In the genomic region with DNA sequence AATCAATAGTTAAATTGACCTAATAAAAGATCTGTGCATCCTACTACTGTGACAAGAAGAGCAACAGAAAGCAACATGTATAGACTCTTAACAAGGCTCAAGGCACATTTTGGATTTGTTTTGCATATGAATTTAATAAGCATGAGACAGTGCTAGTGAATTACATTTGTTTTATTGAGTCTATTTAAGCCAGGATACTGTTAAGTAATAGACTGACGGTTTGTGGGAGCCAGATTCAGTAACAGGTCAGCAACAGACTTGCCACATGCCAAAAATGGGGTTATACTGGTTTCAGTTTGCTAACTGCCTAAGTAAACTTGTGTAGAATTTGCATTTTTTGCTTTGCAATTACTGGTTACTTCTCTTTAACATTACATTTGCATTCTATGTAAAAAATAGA, we compare ENCODE assay signal across 9 cellular contexts. TPM values are rescaled to one million over a fixed set of nuclear protein-coding genes. Genes with fewer than 3 reads are reported as not detected.
DNase-seq lines count a peak whose midpoint lies in the region; ATAC-seq and TF ChIP-seq lines count a peak whose summit lies in the region.
"Had no signal": no experiment of that assay in that cellular context is flagged by ENCODE, and none has a peak within 500 bp of the region (broad histone marks: within the 10 kb centered on the region; RNA-seq: fewer than 3 reads in every experiment).

No MANE protein-coding gene starts in this region.

- no peak overlapping the region for H3K9ac ChIP-seq in endocrine pancreas (ENCODE audit: control insufficient read depth, insufficient read depth, low read length)

- intact Hi-C loops in vagina (cut with DNase I), result no loop called here

- H3K4me3 ChIP-seq in AG10803 (ENCODE audit: low read length), result no peak overlapping the region
- H3K4me3 ChIP-seq in endocrine pancreas (ENCODE audit: control insufficient read depth, insufficient read depth, low read length), result peak overlapping the region; percentile 52
- H3K4me3 ChIP-seq in vagina, result no peak overlapping the region

- H3K27me3 ChIP-seq in endocrine pancreas (ENCODE audit: control insufficient read depth, insufficient read depth, low read length), result no peaks in the 10 kb centered on the region
- no peaks in the 10 kb centered on the region for H3K27me3 ChIP-seq in vagina

- peak; percentile 62 for DNase-seq in AG10803 (ENCODE audit: low read depth)
- no peak for DNase-seq in vagina (ENCODE audit: extremely low spot score in 2 of 2)
- DNase-seq in foreskin melanocyte, result no peak
- no peak for DNase-seq in ureter (ENCODE audit: low spot score)
- DNase-seq in NK-92 (lab: John Stamatoyannopoulos, UW; ENCODE audit: unreplicated experiment), result no peak
- DNase-seq: DND-41 had no signal

- no peak for TF ChIP-seq POLR2A in vagina (IDR thresholded peaks at IDR 0.05)

- peak overlapping the region; percentile 44 for H3K27ac ChIP-seq in vagina

- H3K36me3 ChIP-seq in endocrine pancreas (ENCODE audit: control insufficient read depth, insufficient read depth, low read length) (no peaks in the 10 kb centered on the region), vagina (peaks cover 0 to 4% of the 10 kb centered on the region in 2 donors)

- TF ChIP-seq CTCF in AG10803 (conservative IDR thresholded peaks at IDR 0.05; ENCODE audit: low read length) (no peak), vagina (IDR thresholded peaks at IDR 0.05) (no peak)

- H3K4me1 ChIP-seq in endocrine pancreas (ENCODE audit: control insufficient read depth, insufficient read depth, low read length), result peaks cover 38% of the 10 kb centered on the region
- peaks cover 77% of the 10 kb centered on the region for H3K4me1 ChIP-seq in vagina

- H3K9me3 ChIP-seq in endocrine pancreas (ENCODE audit: control insufficient read depth, low read length) (no peaks in the 10 kb centered on the region), vagina (no peaks in the 10 kb centered on the region)

- peak; percentile 49 for ATAC-seq in GM19438 (IDR thresholded peaks at IDR 0.05; ENCODE audit: low read depth, unreplicated experiment)
- ATAC-seq in HG03521 (IDR thresholded peaks at IDR 0.05; ENCODE audit: unreplicated experiment), result peak; percentile 51

RNA-seq across cellular contexts. Expression of a gene that starts 54.0 kb away (rescaled TPM):
- total RNA-seq in vagina (311 TPM), ureter (223 TPM)
